13 cellular contexts compared by ENCODE assay signal in the genomic region with DNA sequence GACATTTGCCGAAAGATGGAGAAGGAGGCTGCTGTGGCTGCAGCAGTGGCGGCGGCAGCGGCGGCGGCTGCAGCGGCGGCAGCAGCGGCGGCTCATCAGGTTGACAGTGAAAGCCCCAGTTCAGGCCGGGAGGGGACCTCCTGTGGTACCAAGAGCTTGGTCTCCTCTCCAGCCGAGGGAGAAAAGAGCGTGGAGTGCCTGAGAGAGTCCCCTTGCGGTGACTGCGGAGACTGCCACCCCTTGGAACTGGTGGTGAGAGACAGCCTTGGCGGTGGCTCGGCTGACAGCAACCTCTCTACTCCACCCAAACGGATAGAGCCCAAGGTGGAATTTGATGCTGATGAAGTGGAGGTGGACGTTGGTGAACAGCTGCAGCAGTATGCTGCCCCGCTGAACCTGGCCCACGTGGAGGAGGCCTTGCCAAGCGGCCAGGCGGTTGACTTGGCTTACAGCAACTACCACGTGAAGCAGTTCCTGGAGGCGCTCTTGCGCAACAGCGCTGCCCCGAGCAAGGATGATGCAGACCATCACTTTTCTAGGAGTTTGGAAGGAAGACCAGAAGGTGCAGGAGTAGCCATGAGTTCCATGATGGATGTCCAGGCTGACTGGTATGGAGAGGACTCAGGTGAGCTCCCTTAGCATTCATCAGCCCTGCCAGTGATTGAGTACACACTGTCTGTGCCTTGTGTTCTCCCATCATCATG. TPM values are rescaled to one million over a fixed set of nuclear protein-coding genes. Genes with fewer than 3 reads are reported as not detected.
DNase-seq lines count a peak whose midpoint lies in the region; ATAC-seq and TF ChIP-seq lines count a peak whose summit lies in the region.
"Had no signal": no experiment of that assay in that cellular context is flagged by ENCODE, and none has a peak within 500 bp of the region (broad histone marks: within the 10 kb centered on the region; RNA-seq: fewer than 3 reads in every experiment).

No MANE protein-coding gene starts in this region.

- no peak overlapping the region for H3K4me3 ChIP-seq in Panc1 (ENCODE audit: low read depth in 2 of 2, low read length in 2 of 2)
- H3K4me3 ChIP-seq in effector memory CD4-positive, alpha-beta T cell (ENCODE audit: insufficient read depth, low read depth, low read length, poor library complexity, severe bottlenecking) = no peak overlapping the region

- BruUV-seq in Panc1 (replicated peaks; lab: Mats Ljungman, UMichigan) = no TSS peak

- no peak overlapping the region for H3K4me3 Mint-ChIP-seq in activated naive CD4-positive, alpha-beta T cell treated with anti-CD3 and anti-CD28 coated beads for 36 hours

- H3K27me3 Mint-ChIP-seq in activated naive CD4-positive, alpha-beta T cell treated with anti-CD3 and anti-CD28 coated beads for 36 hours (ENCODE audit: low read depth) = peaks cover 19% of the 10 kb centered on the region

- in situ Hi-C loops in Panc1 (cut with HindIII; ENCODE audit: low pct_unique_long_range_greater_than_20kb, low sequenced_read_pairs) = no loop called here

- intact Hi-C loops in activated naive CD4-positive, alpha-beta T cell treated with anti-CD3 and anti-CD28 coated beads for 36 hours (cut with micrococcal nuclease) = no loop called here
- intact Hi-C loops in Panc1 (cut with micrococcal nuclease; ENCODE audit: unreplicated experiment) (no loop called here), left ventricle myocardium superior (cut with micrococcal nuclease) (no loop called here)

- H3K27me3 ChIP-seq in Panc1 (ENCODE audit: control insufficient read depth, insufficient read depth, low read length) = peaks cover 5% of the 10 kb centered on the region
- peaks cover 13% of the 10 kb centered on the region for H3K27me3 ChIP-seq in effector memory CD4-positive, alpha-beta T cell (replicated peaks; ENCODE audit: control insufficient read depth, insufficient read depth, low read length, poor library complexity, severe bottlenecking)

- H3K27ac ChIP-seq in Panc1 (ENCODE audit: low read length) = no peak overlapping the region
- H3K27ac ChIP-seq in effector memory CD4-positive, alpha-beta T cell (ENCODE audit: insufficient read depth, low read length, poor library complexity, severe bottlenecking) = no peak overlapping the region

- no peaks in the 10 kb centered on the region for H3K4me1 ChIP-seq in Panc1 (ENCODE audit: control insufficient read depth, insufficient read depth, low read length)
- no peaks in the 10 kb centered on the region for H3K4me1 ChIP-seq in effector memory CD4-positive, alpha-beta T cell (ENCODE audit: control insufficient read depth, insufficient read depth, low read length, poor library complexity, severe bottlenecking)

- no peaks in the 10 kb centered on the region for H3K9me3 Mint-ChIP-seq in activated naive CD4-positive, alpha-beta T cell treated with anti-CD3 and anti-CD28 coated beads for 36 hours

- CTCF ChIA-PET in activated naive CD4-positive, alpha-beta T cell treated with anti-CD3 and anti-CD28 coated beads for 36 hours (lab: Charles Lee) = no interaction called here
- CTCF ChIA-PET in Panc1 (lab: Charles Lee) = interaction anchor here (0.5 kb wide), 1 partner anchor 48 kb away, joined by 4 read pairs; no protein-coding TSS in a partner anchor

- peak; percentile 14 for DNase-seq in activated naive CD4-positive, alpha-beta T cell treated with anti-CD3 and anti-CD28 coated beads for 36 hours
- no peak for DNase-seq in activated naive CD4-positive, alpha-beta T cell treated with Interleukin-2 at 50 U/mL for 16 hours
- DNase-seq in Panc1 (ENCODE audit: low read depth, low spot score) = no peak
- peak; percentile 37 for DNase-seq in left ventricle myocardium superior
- peak; percentile 11 for DNase-seq in stimulated activated CD4-positive, alpha-beta T cell treated with anti-CD3 and anti-CD28 coated beads, Interleukin-4, amount 100 ng/mL, for 1 hour
- no peak for DNase-seq in effector memory CD4-positive, alpha-beta T cell
- DNase-seq in H4 (ENCODE audit: low spot score) = no peak
- DNase-seq: activated effector memory CD4-positive, alpha-beta T cell treated with anti-CD3 and anti-CD28 coated beads, Interleukin-2, amount 50 U/mL, for 16 hours; NCI-H524; T-helper 1 cell had no signal

- H3K36me3 ChIP-seq in Panc1 (ENCODE audit: control insufficient read depth, insufficient read depth, low read length) = no peaks in the 10 kb centered on the region
- no peaks in the 10 kb centered on the region for H3K36me3 ChIP-seq in effector memory CD4-positive, alpha-beta T cell (ENCODE audit: control insufficient read depth, insufficient read depth, low read length)

- H3K27ac Mint-ChIP-seq in activated naive CD4-positive, alpha-beta T cell treated with anti-CD3 and anti-CD28 coated beads for 36 hours = no peak overlapping the region

- H3K36me3 Mint-ChIP-seq in activated naive CD4-positive, alpha-beta T cell treated with anti-CD3 and anti-CD28 coated beads for 36 hours (ENCODE audit: low read depth) = no peaks in the 10 kb centered on the region

- POLR2A ChIA-PET in Panc1 (lab: Charles Lee) = no interaction called here

- no peak for TF ChIP-seq CTCF in Panc1 (IDR thresholded peaks at IDR 0.05)

- no peaks in the 10 kb centered on the region for H3K4me1 Mint-ChIP-seq in activated naive CD4-positive, alpha-beta T cell treated with anti-CD3 and anti-CD28 coated beads for 36 hours (ENCODE audit: low read depth)

- no peaks in the 10 kb centered on the region for H3K9me3 ChIP-seq in Panc1 (ENCODE audit: control insufficient read depth, insufficient read depth, low read depth, low read length)
- H3K9me3 ChIP-seq in effector memory CD4-positive, alpha-beta T cell (ENCODE audit: control insufficient read depth, low read length) = no peaks in the 10 kb centered on the region

- ATAC-seq in Panc1 = peak; percentile 36; the same call in 1 of the 2 replicates
- peak; percentile 53 for ATAC-seq in left ventricle myocardium superior
- ATAC-seq in GM18520 (IDR thresholded peaks at IDR 0.05; ENCODE audit: unreplicated experiment) = no peak

RNA-seq across cellular contexts. Expression of a gene that starts 6.3 kb away (rescaled TPM):
- not detected for total RNA-seq in activated naive CD4-positive, alpha-beta T cell treated with anti-CD3 and anti-CD28 coated beads for 36 hours
- total RNA-seq in Panc1 (2021; ENCODE audit: unreplicated experiment) (0.08 TPM), left ventricle myocardium superior (not detected)
- 0.04 TPM for polyA plus RNA-seq in Panc1 (2012; ENCODE audit: insufficient read length)
- 0.02 TPM in 1 of 2 replicates, not detected in the other for total RNA-seq in H4 (2014; rRNA removed; shearing (Covaris generic))
- total RNA-seq: mononuclear cell had no signal
- polyA plus RNA-seq: BJ had no signal

Comparison
In these comparisons a context has a peak if more than half of its experiments do, and no peak if none do; other contexts are left out.
1. DNase-seq: peak in activated naive CD4-positive, alpha-beta T cell treated with anti-CD3 and anti-CD28 coated beads for 36 hours (single experiment), left ventricle myocardium superior (single experiment) and stimulated activated CD4-positive, alpha-beta T cell treated with anti-CD3 and anti-CD28 coated beads, Interleukin-4, amount 100 ng/mL, for 1 hour (single experiment); none in activated naive CD4-positive, alpha-beta T cell treated with Interleukin-2 at 50 U/mL for 16 hours (single experiment), Panc1 (single experiment), effector memory CD4-positive, alpha-beta T cell (0 of 3) and H4 (single experiment).